Comparison of ENCODE assay signal across 16 cellular contexts in genomic region chr19:54369082-54369691, GRCh38. TPM values are rescaled to one million over a fixed set of nuclear protein-coding genes. Genes with fewer than 3 reads are reported as not detected.
DNase-seq lines count a peak whose midpoint lies in the region; ATAC-seq lines count a peak whose summit lies in the region.
"Had no signal": no experiment of that assay in that cellular context is flagged by ENCODE, and none has a peak within 500 bp of the region (broad histone marks: within the 10 kb centered on the region; RNA-seq: fewer than 3 reads in every experiment).

No MANE protein-coding gene starts in this region.

- POLR2A ChIA-PET in activated CD4-positive, alpha-beta memory T cell treated with anti-CD3 and anti-CD28 coated beads for 36 hours (lab: Charles Lee): interaction anchor here (2.3 kb wide), 1 partner anchor 19 kb away, joined by 6 read pairs; no protein-coding TSS in a partner anchor
- POLR2A ChIA-PET in naive thymus-derived CD8-positive, alpha-beta T cell (lab: Charles Lee): interaction anchor here (0.9 to 1.5 kb wide), 2 partner anchors 10 to 19 kb away, joined by 3 to 7 read pairs; no protein-coding TSS in a partner anchor

- intact Hi-C loops in activated CD4-positive, alpha-beta memory T cell treated with anti-CD3 and anti-CD28 coated beads for 36 hours (cut with micrococcal nuclease): no loop called here

- H3K4me1 Mint-ChIP-seq in activated CD4-positive, alpha-beta memory T cell treated with anti-CD3 and anti-CD28 coated beads for 36 hours (ENCODE audit: low read depth): peaks cover 62% of the 10 kb centered on the region
- peaks cover 31 to 83% (median 70%) of the 10 kb centered on the region in 4 donors for H3K4me1 Mint-ChIP-seq in naive thymus-derived CD8-positive, alpha-beta T cell

- H3K36me3 Mint-ChIP-seq in activated CD4-positive, alpha-beta memory T cell treated with anti-CD3 and anti-CD28 coated beads for 36 hours: no peaks in the 10 kb centered on the region
- no peaks in the 10 kb centered on the region for H3K36me3 Mint-ChIP-seq in naive thymus-derived CD8-positive, alpha-beta T cell

- in situ Hi-C loops in KBM-7 (cut with MboI; ENCODE audit: low pct_unique_long_range_greater_than_20kb, low sequenced_read_pairs): no loop called here

- peaks cover 15% of the 10 kb centered on the region for H3K27me3 Mint-ChIP-seq in activated CD4-positive, alpha-beta memory T cell treated with anti-CD3 and anti-CD28 coated beads for 36 hours
- no peaks in the 10 kb centered on the region for H3K27me3 Mint-ChIP-seq in naive thymus-derived CD8-positive, alpha-beta T cell

- CTCF ChIA-PET in activated CD4-positive, alpha-beta memory T cell treated with anti-CD3 and anti-CD28 coated beads for 36 hours (lab: Charles Lee): interaction anchor here (2.3 kb wide), 1 partner anchor 22 kb away, joined by 10 read pairs; no protein-coding TSS in a partner anchor

- H3K9me3 Mint-ChIP-seq in activated CD4-positive, alpha-beta memory T cell treated with anti-CD3 and anti-CD28 coated beads for 36 hours: no peaks in the 10 kb centered on the region
- H3K9me3 Mint-ChIP-seq in naive thymus-derived CD8-positive, alpha-beta T cell: no peaks in the 10 kb centered on the region

- DNase-seq in NOMO-1 (lab: John Stamatoyannopoulos, UW; ENCODE audit: unreplicated experiment in 2 of 2) (peak; percentile 32 to 39), NOMO-1 treated with dmso at 0.1 percent for 144 hours (lab: John Stamatoyannopoulos, UW; ENCODE audit: unreplicated experiment) (no peak), KBM-7 (peak; percentile 54), A172 (ENCODE audit: low spot score) (no peak), substantia nigra (lab: John Stamatoyannopoulos, UW) (no peak)
- no peak for DNase-seq in activated CD4-positive, alpha-beta memory T cell treated with anti-CD3 and anti-CD28 coated beads for 36 hours
- no peak for DNase-seq in naive thymus-derived CD8-positive, alpha-beta T cell
- DNase-seq: effector CD4-positive, alpha-beta T cell; foreskin keratinocyte; mucosa of descending colon; NCI-H1436 treated with DMSO at 0.1 percent for 48 hours; NCI-H526 treated with DMSO at 0.1 percent for 48 hours had no signal

- no peak overlapping the region for H3K27ac ChIP-seq in substantia nigra (ENCODE audit: low read depth, low read length, poor library complexity, severe bottlenecking)
- H3K27ac ChIP-seq: 22Rv1, foreskin keratinocyte had no signal

- peak overlapping the region; percentile 69 for H3K4me3 Mint-ChIP-seq in activated CD4-positive, alpha-beta memory T cell treated with anti-CD3 and anti-CD28 coated beads for 36 hours
- peak overlapping the region; percentile 86 to 94 (median 89) for H3K4me3 Mint-ChIP-seq in naive thymus-derived CD8-positive, alpha-beta T cell

- ATAC-seq in naive thymus-derived CD8-positive, alpha-beta T cell: no peak
- no peak for ATAC-seq in HG02973 (IDR thresholded peaks at IDR 0.05; ENCODE audit: unreplicated experiment)
- ATAC-seq: foreskin keratinocyte had no signal

- no peak overlapping the region for H3K27ac Mint-ChIP-seq in activated CD4-positive, alpha-beta memory T cell treated with anti-CD3 and anti-CD28 coated beads for 36 hours
- peak overlapping the region; percentile 78 to 96 (median 92) for H3K27ac Mint-ChIP-seq in naive thymus-derived CD8-positive, alpha-beta T cell

RNA-seq across cellular contexts. Expression of gene LAIR1, which starts 4.5 kb away (rescaled TPM):
- 1 to 10 TPM; 4.9 to 5.7 TPM for total RNA-seq in activated CD4-positive, alpha-beta memory T cell treated with anti-CD3 and anti-CD28 coated beads for 36 hours
- total RNA-seq in naive thymus-derived CD8-positive, alpha-beta T cell: 10 to 100 TPM; 67.4 to 71.1 TPM
- polyA plus RNA-seq in naive thymus-derived CD8-positive, alpha-beta T cell: 100 to 1,000 TPM in 1 of 3 donors, 10 to 100 TPM in 2; 58.3 to 104 (median 59.9) TPM
- total RNA-seq in A172 (2014; rRNA removed; shearing (Covaris generic)): not detected in 2 replicates
- total RNA-seq: foreskin keratinocyte had no signal
- polyA plus RNA-seq: foreskin keratinocyte had no signal

RNA-seq across cellular contexts. Expression of gene LILRA4, which starts 30.2 kb away (rescaled TPM):
- total RNA-seq in activated CD4-positive, alpha-beta memory T cell treated with anti-CD3 and anti-CD28 coated beads for 36 hours: not detected
- under 1 TPM in 1 of 2 experiments, not detected in 1; 0.44 TPM for total RNA-seq in naive thymus-derived CD8-positive, alpha-beta T cell
- not detected for polyA plus RNA-seq in naive thymus-derived CD8-positive, alpha-beta T cell
- not detected in 2 replicates for total RNA-seq in A172 (2014; rRNA removed; shearing (Covaris generic))
- total RNA-seq: activated CD8-positive, alpha-beta memory T cell treated with anti-CD3 and anti-CD28 coated beads for 36 hours; foreskin keratinocyte; mucosa of descending colon; temporal lobe had no signal
- polyA plus RNA-seq: foreskin keratinocyte had no signal

RNA-seq across cellular contexts. Expression of gene TTYH1, which starts 46.1 kb away (rescaled TPM):
- total RNA-seq in activated CD4-positive, alpha-beta memory T cell treated with anti-CD3 and anti-CD28 coated beads for 36 hours: not detected
- not detected for total RNA-seq in naive thymus-derived CD8-positive, alpha-beta T cell
- polyA plus RNA-seq in naive thymus-derived CD8-positive, alpha-beta T cell: under 1 TPM in 2 of 3 donors, not detected in 1; 0.04 to 0.65 TPM
- not detected in 2 replicates for total RNA-seq in A172 (2014; rRNA removed; shearing (Covaris generic))
- total RNA-seq: foreskin keratinocyte had no signal
- polyA plus RNA-seq: foreskin keratinocyte had no signal

RNA-seq across cellular contexts. Expression of gene LILRA5, which starts 56.2 kb away (rescaled TPM):
- not detected for total RNA-seq in activated CD4-positive, alpha-beta memory T cell treated with anti-CD3 and anti-CD28 coated beads for 36 hours
- not detected for total RNA-seq in naive thymus-derived CD8-positive, alpha-beta T cell
- polyA plus RNA-seq in naive thymus-derived CD8-positive, alpha-beta T cell: under 1 TPM in 1 of 3 donors, not detected in 2; 0.32 TPM
- total RNA-seq in A172 (2014; rRNA removed; shearing (Covaris generic)): not detected in 2 replicates
- total RNA-seq: activated CD8-positive, alpha-beta memory T cell treated with anti-CD3 and anti-CD28 coated beads for 36 hours; foreskin keratinocyte; temporal lobe had no signal
- polyA plus RNA-seq: foreskin keratinocyte had no signal

Comparison
In these comparisons a context has a peak if more than half of its experiments do, and no peak if none do; other contexts are left out.
1. DNase-seq: peak in NOMO-1 (2 of 2) and KBM-7 (single experiment); none in NOMO-1 treated with dmso at 0.1 percent for 144 hours (single experiment), activated CD4-positive, alpha-beta memory T cell treated with anti-CD3 and anti-CD28 coated beads for 36 hours (single experiment), naive thymus-derived CD8-positive, alpha-beta T cell (0 of 10), A172 (single experiment) and substantia nigra (0 of 49).
2. RNA of gene LAIR1, which starts 4.5 kb away (total RNA-seq): 67.4 to 71.1 TPM in naive thymus-derived CD8-positive, alpha-beta T cell; 4.9 to 5.7 TPM in activated CD4-positive, alpha-beta memory T cell treated with anti-CD3 and anti-CD28 coated beads for 36 hours and not detected in A172; every median in the first group is over 10 times any median in the second.